Comparison of ENCODE assay signal across 8 cellular contexts in genomic region chr18:12376034-12376717, GRCh38. TPM values are rescaled to one million over a fixed set of nuclear protein-coding genes. Genes with fewer than 3 reads are reported as not detected.
DNase-seq lines count a peak whose midpoint lies in the region; ATAC-seq, FAIRE-seq and TF ChIP-seq lines count a peak whose summit lies in the region.

No MANE protein-coding gene starts in this region.

- POLR2A ChIA-PET in AG04449 (lab: Yijun Ruan, JAX) = interaction anchor here (0.5 to 1.6 kb wide), 2 partner anchors 27 to 326 kb away, joined by 3 to 4 read pairs; partner anchors contain the start of genes CEP76 and PSMG2

- H3K27me3 ChIP-seq in lower lobe of right lung (ENCODE audit: low read depth) = no peaks in the 10 kb centered on the region

- peak overlapping the region; percentile 97 for H3K27ac ChIP-seq in lower lobe of right lung

- H3K4me1 ChIP-seq in lower lobe of right lung = peaks cover 51% of the 10 kb centered on the region

- CTCF ChIA-PET in AG04449 (lab: Yijun Ruan, JAX) = interaction anchor here (1.0 to 4.6 kb wide), 3 partner anchors 17 to 93 kb away, joined by 3 to 35 read pairs (median 7); no protein-coding TSS in a partner anchor

- no peak for ATAC-seq in lower lobe of right lung

- TF ChIP-seq CTCF in AG04449 (IDR thresholded peaks at IDR 0.05; ENCODE audit: insufficient read depth, low read length, missing control alignments) (no peak), choroid plexus epithelial cell (conservative IDR thresholded peaks at IDR 0.05; ENCODE audit: low read depth, low read length) (no peak), lower lobe of right lung (IDR thresholded peaks at IDR 0.05) (no peak)

- DNase-seq in AG04449 (ENCODE audit: low read depth, low spot score) (no peak), GM19239 (ENCODE audit: insufficient read length, low spot score) (no peak), RPMI8226 (peak; percentile 47), choroid plexus epithelial cell (ENCODE audit: low read depth) (peak; percentile 28), lower lobe of right lung (peak; percentile 53), ureter (ENCODE audit: low spot score) (peak; percentile 56), NCI-H1694 treated with DMSO at 0.1 percent for 48 hours (lab: John Stamatoyannopoulos, UW) (no peak), 8988T (no peak)

- intact Hi-C loops in lower lobe of right lung (cut with DNase I) = no loop called here

- H3K9me3 ChIP-seq in lower lobe of right lung = no peaks in the 10 kb centered on the region

- H3K4me3 ChIP-seq in AG04449 (ENCODE audit: low read depth, low read length) (peak overlapping the region; percentile 80), choroid plexus epithelial cell (ENCODE audit: low read depth, low read length) (peak overlapping the region; percentile 70), lower lobe of right lung (peak overlapping the region; percentile 77)

- H3K36me3 ChIP-seq in lower lobe of right lung = no peaks in the 10 kb centered on the region

- FAIRE-seq in GM19239 (lab: Jason Lieb, UNC) = peak; percentile 60

RNA-seq across cellular contexts. Expression of gene AFG3L2, which starts 0.9 kb away (rescaled TPM):
- total RNA-seq in lower lobe of right lung = 31.1 TPM
- total RNA-seq in ureter = 59.0 TPM

RNA-seq across cellular contexts. Expression of gene PRELID3A, which starts 31.6 kb away (rescaled TPM):
- 5.0 TPM for total RNA-seq in lower lobe of right lung
- total RNA-seq in ureter = 5.2 TPM

Comparison
In these comparisons a context has a peak if more than half of its experiments do, and no peak if none do; other contexts are left out.
1. DNase-seq: peak in RPMI8226 (single experiment), choroid plexus epithelial cell (single experiment), lower lobe of right lung (single experiment) and ureter (single experiment); none in AG04449 (single experiment), GM19239 (single experiment), NCI-H1694 treated with DMSO at 0.1 percent for 48 hours (single experiment) and 8988T (single experiment).
2. Peak in every context shown above with its lines, with median percentiles within 50 percentile points of each other: H3K4me3 ChIP-seq.